In the genomic region with DNA sequence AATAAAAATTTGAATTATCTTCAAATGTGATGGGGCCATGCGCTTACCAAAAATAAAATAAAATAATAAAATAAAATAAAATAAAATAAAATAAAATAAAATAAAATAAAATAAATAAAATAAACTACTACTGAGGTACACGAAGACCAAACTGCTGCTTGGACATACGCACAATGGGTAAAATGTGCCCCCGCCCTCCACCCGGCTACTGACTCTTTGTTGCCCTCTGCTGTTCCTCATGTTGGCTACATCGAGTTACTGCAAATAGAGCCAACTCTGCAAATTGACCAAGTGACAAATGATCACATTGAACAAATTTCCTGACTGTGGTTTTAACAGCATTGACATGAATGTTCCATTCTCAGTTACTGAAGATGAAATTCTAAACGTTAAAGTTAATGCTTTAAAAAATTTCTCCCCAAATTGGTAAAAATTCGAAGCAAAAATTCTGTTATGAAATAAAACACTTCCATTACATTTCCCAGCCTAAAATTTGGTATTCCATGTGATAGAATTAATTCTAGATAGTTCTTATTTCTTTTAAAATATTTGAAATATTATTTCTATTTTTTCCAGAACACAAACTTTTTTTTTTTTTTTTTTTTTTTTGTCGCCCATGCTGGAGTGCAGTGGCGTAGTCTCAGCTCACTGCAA, we compare ENCODE assay signal across 9 cellular contexts. TPM values are rescaled to one million over a fixed set of nuclear protein-coding genes. Genes with fewer than 3 reads are reported as not detected.
DNase-seq lines count a peak whose midpoint lies in the region; ATAC-seq and TF ChIP-seq lines count a peak whose summit lies in the region.
"Had no signal": no experiment of that assay in that cellular context is flagged by ENCODE, and none has a peak within 500 bp of the region (broad histone marks: within the 10 kb centered on the region; RNA-seq: fewer than 3 reads in every experiment).

No MANE protein-coding gene starts in this region.

- peaks cover 7% of the 10 kb centered on the region for H3K4me1 Mint-ChIP-seq in brain
- H3K4me1 Mint-ChIP-seq: CD8-positive, alpha-beta memory T cell had no signal

- POLR2A ChIA-PET in RWPE1 (lab: Yijun Ruan, JAX; ENCODE audit: low non-redundant PET): no interaction called here

- peaks cover 3% of the 10 kb centered on the region for H3K27me3 Mint-ChIP-seq in brain

- H3K36me3 Mint-ChIP-seq in brain: no peaks in the 10 kb centered on the region
- H3K36me3 Mint-ChIP-seq: CD8-positive, alpha-beta memory T cell had no signal

- H3K27ac ChIP-seq in RWPE1: no peak overlapping the region

- peaks cover 0 to 8% (median 5%) of the 10 kb centered on the region in 5 experiments for H3K9me3 Mint-ChIP-seq in brain
- H3K9me3 Mint-ChIP-seq: CD8-positive, alpha-beta memory T cell had no signal

- DNase-seq in NCI-H1436 (lab: John Stamatoyannopoulos, UW): peak; percentile 73
- no peak for DNase-seq in NCI-H1436 treated with DMSO at 0.1 percent for 48 hours (lab: John Stamatoyannopoulos, UW)
- peak; percentile 24 for DNase-seq in Jurkat, Clone E6-1 (ENCODE audit: low read depth, low spot score)
- DNase-seq in RWPE1 (ENCODE audit: low spot score): peak; percentile 64
- peak; percentile 7 for DNase-seq in kidney glomerular epithelial cell (lab: John Stamatoyannopoulos, UW)
- peak; percentile 52 for DNase-seq in stimulated activated CD8-positive, alpha-beta memory T cell treated with anti-CD3 and anti-CD28 coated beads, Interleukin-4, amount 100 ng/mL, for 48 hours

- no peak overlapping the region for H3K27ac Mint-ChIP-seq in brain
- H3K27ac Mint-ChIP-seq: CD8-positive, alpha-beta memory T cell had no signal

- peak; percentile 86 for ATAC-seq in GM21526 (IDR thresholded peaks at IDR 0.05; ENCODE audit: low FRiP score, unreplicated experiment)

- no peak overlapping the region for H3K4me3 Mint-ChIP-seq in brain
- H3K4me3 Mint-ChIP-seq: CD8-positive, alpha-beta memory T cell had no signal

- H3K4me3 ChIP-seq in Jurkat, Clone E6-1 (ENCODE audit: low read length): no peak overlapping the region

- CTCF ChIA-PET in RWPE1 (lab: Yijun Ruan, JAX): interaction anchor here (0.6 kb wide), 1 partner anchor 25 kb away, joined by 8 read pairs; no protein-coding TSS in a partner anchor

- TF ChIP-seq CTCF in RWPE1 (conservative IDR thresholded peaks at IDR 0.05; ENCODE audit: low read depth) (peak; percentile 69), brain (conservative IDR thresholded peaks at IDR 0.05) (peak; percentile 72 to 88)

RNA-seq across cellular contexts. Expression of a gene that starts 18.8 kb away (rescaled TPM):
- not detected for polyA plus RNA-seq in Jurkat, Clone E6-1 (2012; ENCODE audit: insufficient read depth, insufficient read length)
- 0.37 TPM for polyA plus RNA-seq in brain (ENCODE audit: insufficient read depth, low read depth, low replicate concordance)
- polyA plus RNA-seq: CD8-positive, alpha-beta memory T cell had no signal
